Comparison of ENCODE assay signal across 12 cellular contexts in the genomic region with DNA sequence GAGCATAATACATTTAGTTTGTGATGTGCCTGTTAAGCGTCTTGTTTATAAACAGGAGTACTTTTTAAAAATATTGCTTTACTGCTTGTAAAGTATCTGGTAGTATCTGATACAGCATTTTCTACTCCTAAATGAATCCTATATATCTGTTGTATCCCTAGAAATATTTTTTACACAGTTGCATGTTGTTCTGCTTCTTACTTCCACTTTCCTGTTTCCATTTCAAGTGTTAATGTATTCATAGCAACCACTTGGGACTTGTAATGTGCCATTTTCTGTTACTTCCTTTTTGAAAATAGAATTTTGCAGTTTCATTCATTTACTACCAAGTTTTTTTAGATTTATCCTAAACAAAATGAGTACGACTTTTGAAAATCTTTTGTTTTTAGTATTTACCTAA. TPM values are rescaled to one million over a fixed set of nuclear protein-coding genes. Genes with fewer than 3 reads are reported as not detected.
DNase-seq lines count a peak whose midpoint lies in the region; ATAC-seq and TF ChIP-seq lines count a peak whose summit lies in the region.
"Had no signal": no experiment of that assay in that cellular context is flagged by ENCODE, and none has a peak within 500 bp of the region (broad histone marks: within the 10 kb centered on the region; RNA-seq: fewer than 3 reads in every experiment).

No MANE protein-coding gene starts in this region.

- peak overlapping the region; percentile 35 for H3K27ac Mint-ChIP-seq in activated CD8-positive, alpha-beta T cell treated with anti-CD3 and anti-CD28 coated beads for 36 hours
- H3K27ac Mint-ChIP-seq in activated CD8-positive, alpha-beta T cell treated with anti-CD3 and anti-CD28 coated beads, Interleukin-2, amount 10 ng/mL, durations not matched to agents 7 days and 5 days: no peak overlapping the region
- H3K27ac Mint-ChIP-seq in stimulated activated naive B cell treated with anti-CD40 and anti-IgM and Interleukin-4, amounts not matched to agents 10 μg/mL and 1 μg/mL and 100 μg/mL, for 72 hours: peak overlapping the region; percentile 25
- H3K27ac Mint-ChIP-seq in activated T-helper 17 cell treated with anti-CD3 and anti-CD28 coated beads, Interleukin-2, amount 50 U/mL, for 72 hours: no peak overlapping the region

- CTCF ChIA-PET in activated CD8-positive, alpha-beta T cell treated with anti-CD3 and anti-CD28 coated beads for 36 hours (lab: Charles Lee): interaction anchor here (1.3 kb wide), 1 partner anchor 17 kb away, joined by 3 read pairs; no protein-coding TSS in a partner anchor
- CTCF ChIA-PET in activated CD8-positive, alpha-beta T cell treated with anti-CD3 and anti-CD28 coated beads, Interleukin-2, amount 10 ng/mL, durations not matched to agents 7 days and 5 days (lab: Charles Lee): interaction anchor here (1.0 to 1.2 kb wide), 2 partner anchors 17 to 61 kb away, joined by 3 to 7 read pairs; no protein-coding TSS in a partner anchor

- intact Hi-C loops in activated CD8-positive, alpha-beta T cell treated with anti-CD3 and anti-CD28 coated beads for 36 hours (cut with micrococcal nuclease): no loop called here

- H3K4me3 Mint-ChIP-seq in activated CD8-positive, alpha-beta T cell treated with anti-CD3 and anti-CD28 coated beads for 36 hours: no peak overlapping the region
- no peak overlapping the region for H3K4me3 Mint-ChIP-seq in activated CD8-positive, alpha-beta T cell treated with anti-CD3 and anti-CD28 coated beads, Interleukin-2, amount 10 ng/mL, durations not matched to agents 7 days and 5 days
- H3K4me3 Mint-ChIP-seq in stimulated activated naive B cell treated with anti-CD40 and anti-IgM and Interleukin-4, amounts not matched to agents 10 μg/mL and 1 μg/mL and 100 μg/mL, for 72 hours: peak overlapping the region; percentile 41 to 57
- no peak overlapping the region for H3K4me3 Mint-ChIP-seq in activated T-helper 17 cell treated with anti-CD3 and anti-CD28 coated beads, Interleukin-2, amount 50 U/mL, for 72 hours

- DNase-seq in activated CD8-positive, alpha-beta T cell treated with anti-CD3 and anti-CD28 coated beads for 36 hours: no peak
- no peak for DNase-seq in activated CD8-positive, alpha-beta T cell treated with anti-CD3 and anti-CD28 coated beads, Interleukin-2, amount 10 ng/mL, durations not matched to agents 7 days and 5 days
- peak; percentile 46 for DNase-seq in NAMALWA (ENCODE audit: low spot score)
- no peak for DNase-seq in stimulated activated naive B cell treated with anti-CD40 and anti-IgM and Interleukin-4, amounts not matched to agents 10 μg/mL and 1 μg/mL and 100 μg/mL, for 72 hours
- DNase-seq in G401 (ENCODE audit: low spot score): no peak
- DNase-seq in EL: no peak
- DNase-seq: activated CD4-positive, CD25-positive, alpha-beta regulatory T cell; NCI-H774 had no signal

- POLR2A ChIA-PET in activated CD8-positive, alpha-beta T cell treated with anti-CD3 and anti-CD28 coated beads for 36 hours (lab: Charles Lee): no interaction called here
- POLR2A ChIA-PET in activated CD8-positive, alpha-beta T cell treated with anti-CD3 and anti-CD28 coated beads, Interleukin-2, amount 10 ng/mL, durations not matched to agents 7 days and 5 days (lab: Charles Lee): no interaction called here

- no peak for ATAC-seq in activated CD8-positive, alpha-beta T cell treated with anti-CD3 and anti-CD28 coated beads for 36 hours
- no peak for ATAC-seq in activated CD8-positive, alpha-beta T cell treated with anti-CD3 and anti-CD28 coated beads, Interleukin-2, amount 10 ng/mL, durations not matched to agents 7 days and 5 days
- peak; percentile 79 for ATAC-seq in HG02885 (IDR thresholded peaks at IDR 0.05; ENCODE audit: poor library complexity, unreplicated experiment)
- ATAC-seq in stimulated activated naive B cell treated with anti-CD40 and anti-IgM and Interleukin-4, amounts not matched to agents 10 μg/mL and 1 μg/mL and 100 μg/mL, for 72 hours (replicated peaks): peak; percentile 78 to 94
- no peak for ATAC-seq in activated T-helper 17 cell treated with anti-CD3 and anti-CD28 coated beads, Interleukin-2, amount 50 U/mL, for 72 hours (replicated peaks)
- ATAC-seq: A549, left lobe of liver had no signal

- H3K9me3 Mint-ChIP-seq in activated CD8-positive, alpha-beta T cell treated with anti-CD3 and anti-CD28 coated beads for 36 hours: no peaks in the 10 kb centered on the region
- no peaks in the 10 kb centered on the region for H3K9me3 Mint-ChIP-seq in activated CD8-positive, alpha-beta T cell treated with anti-CD3 and anti-CD28 coated beads, Interleukin-2, amount 10 ng/mL, durations not matched to agents 7 days and 5 days (ENCODE audit: insufficient read depth)
- no peaks in the 10 kb centered on the region for H3K9me3 Mint-ChIP-seq in stimulated activated naive B cell treated with anti-CD40 and anti-IgM and Interleukin-4, amounts not matched to agents 10 μg/mL and 1 μg/mL and 100 μg/mL, for 72 hours
- H3K9me3 Mint-ChIP-seq in activated T-helper 17 cell treated with anti-CD3 and anti-CD28 coated beads, Interleukin-2, amount 50 U/mL, for 72 hours: no peaks in the 10 kb centered on the region

- H3K36me3 Mint-ChIP-seq in activated CD8-positive, alpha-beta T cell treated with anti-CD3 and anti-CD28 coated beads for 36 hours (ENCODE audit: low read depth): peaks cover 56% of the 10 kb centered on the region
- H3K36me3 Mint-ChIP-seq in activated CD8-positive, alpha-beta T cell treated with anti-CD3 and anti-CD28 coated beads, Interleukin-2, amount 10 ng/mL, durations not matched to agents 7 days and 5 days (ENCODE audit: low read depth): peaks cover 57% of the 10 kb centered on the region
- peaks cover 29 to 37% of the 10 kb centered on the region in 2 donors for H3K36me3 Mint-ChIP-seq in stimulated activated naive B cell treated with anti-CD40 and anti-IgM and Interleukin-4, amounts not matched to agents 10 μg/mL and 1 μg/mL and 100 μg/mL, for 72 hours
- H3K36me3 Mint-ChIP-seq in activated T-helper 17 cell treated with anti-CD3 and anti-CD28 coated beads, Interleukin-2, amount 50 U/mL, for 72 hours (ENCODE audit: low read depth): peaks cover 93% of the 10 kb centered on the region

- H3K27me3 Mint-ChIP-seq in activated CD8-positive, alpha-beta T cell treated with anti-CD3 and anti-CD28 coated beads for 36 hours: no peaks in the 10 kb centered on the region
- H3K27me3 Mint-ChIP-seq in activated CD8-positive, alpha-beta T cell treated with anti-CD3 and anti-CD28 coated beads, Interleukin-2, amount 10 ng/mL, durations not matched to agents 7 days and 5 days (ENCODE audit: low read depth): no peaks in the 10 kb centered on the region
- no peaks in the 10 kb centered on the region for H3K27me3 Mint-ChIP-seq in stimulated activated naive B cell treated with anti-CD40 and anti-IgM and Interleukin-4, amounts not matched to agents 10 μg/mL and 1 μg/mL and 100 μg/mL, for 72 hours
- H3K27me3 Mint-ChIP-seq in activated T-helper 17 cell treated with anti-CD3 and anti-CD28 coated beads, Interleukin-2, amount 50 U/mL, for 72 hours: no peaks in the 10 kb centered on the region

- H3K4me1 Mint-ChIP-seq in activated CD8-positive, alpha-beta T cell treated with anti-CD3 and anti-CD28 coated beads for 36 hours (ENCODE audit: low read depth): peaks cover 46% of the 10 kb centered on the region
- H3K4me1 Mint-ChIP-seq in activated CD8-positive, alpha-beta T cell treated with anti-CD3 and anti-CD28 coated beads, Interleukin-2, amount 10 ng/mL, durations not matched to agents 7 days and 5 days (ENCODE audit: low read depth): peaks cover 7% of the 10 kb centered on the region
- H3K4me1 Mint-ChIP-seq in stimulated activated naive B cell treated with anti-CD40 and anti-IgM and Interleukin-4, amounts not matched to agents 10 μg/mL and 1 μg/mL and 100 μg/mL, for 72 hours: peaks cover 18 to 31% of the 10 kb centered on the region in 2 donors
- peaks cover 8% of the 10 kb centered on the region for H3K4me1 Mint-ChIP-seq in activated T-helper 17 cell treated with anti-CD3 and anti-CD28 coated beads, Interleukin-2, amount 50 U/mL, for 72 hours

- TF ChIP-seq CTCF in activated CD8-positive, alpha-beta T cell treated with anti-CD3 and anti-CD28 coated beads for 36 hours (IDR thresholded peaks at IDR 0.05): no peak

- in situ Hi-C loops in G401 (cut with HindIII; ENCODE audit: low sequenced_read_pairs): no loop called here

RNA-seq across cellular contexts. Expression of a gene that starts 24.9 kb away (rescaled TPM):
- 10 to 100 TPM; 30.5 to 32.1 TPM for total RNA-seq in activated CD8-positive, alpha-beta T cell treated with anti-CD3 and anti-CD28 coated beads for 36 hours
- total RNA-seq in activated CD8-positive, alpha-beta T cell treated with anti-CD3 and anti-CD28 coated beads, Interleukin-2, amount 10 ng/mL, durations not matched to agents 7 days and 5 days: 10 to 100 TPM; 37.7 to 38.0 TPM
- 18.3 and 20.5 TPM in 2 replicates for total RNA-seq in G401 (2014; rRNA removed; shearing (Covaris generic))
- 10 to 100 TPM; 29.0 to 33.2 TPM for total RNA-seq in activated T-helper 17 cell treated with anti-CD3 and anti-CD28 coated beads, Interleukin-2, amount 50 U/mL, for 72 hours

Comparison
In these comparisons a context has a peak if more than half of its experiments do, and no peak if none do; other contexts are left out.
1. H3K27ac Mint-ChIP-seq: peak in activated CD8-positive, alpha-beta T cell treated with anti-CD3 and anti-CD28 coated beads for 36 hours (single experiment) and stimulated activated naive B cell treated with anti-CD40 and anti-IgM and Interleukin-4, amounts not matched to agents 10 μg/mL and 1 μg/mL and 100 μg/mL, for 72 hours (single experiment); none in activated CD8-positive, alpha-beta T cell treated with anti-CD3 and anti-CD28 coated beads, Interleukin-2, amount 10 ng/mL, durations not matched to agents 7 days and 5 days (single experiment) and activated T-helper 17 cell treated with anti-CD3 and anti-CD28 coated beads, Interleukin-2, amount 50 U/mL, for 72 hours (single experiment).
2. ATAC-seq: peak in HG02885 (single experiment) and stimulated activated naive B cell treated with anti-CD40 and anti-IgM and Interleukin-4, amounts not matched to agents 10 μg/mL and 1 μg/mL and 100 μg/mL, for 72 hours (2 of 2); none in activated CD8-positive, alpha-beta T cell treated with anti-CD3 and anti-CD28 coated beads for 36 hours (single experiment), activated CD8-positive, alpha-beta T cell treated with anti-CD3 and anti-CD28 coated beads, Interleukin-2, amount 10 ng/mL, durations not matched to agents 7 days and 5 days (single experiment) and activated T-helper 17 cell treated with anti-CD3 and anti-CD28 coated beads, Interleukin-2, amount 50 U/mL, for 72 hours (single experiment).
3. H3K4me3 Mint-ChIP-seq: peak in stimulated activated naive B cell treated with anti-CD40 and anti-IgM and Interleukin-4, amounts not matched to agents 10 μg/mL and 1 μg/mL and 100 μg/mL, for 72 hours (2 of 2); none in activated CD8-positive, alpha-beta T cell treated with anti-CD3 and anti-CD28 coated beads for 36 hours (single experiment), activated CD8-positive, alpha-beta T cell treated with anti-CD3 and anti-CD28 coated beads, Interleukin-2, amount 10 ng/mL, durations not matched to agents 7 days and 5 days (single experiment) and activated T-helper 17 cell treated with anti-CD3 and anti-CD28 coated beads, Interleukin-2, amount 50 U/mL, for 72 hours (single experiment).